ENCODE assay signal across 11 cellular contexts in genomic region chr5:148640471-148640870, GRCh38. TPM values are rescaled to one million over a fixed set of nuclear protein-coding genes. Genes with fewer than 3 reads are reported as not detected.
"Had no signal": no experiment of that assay in that cellular context is flagged by ENCODE, and none has a peak within 500 bp of the region (broad histone marks: within the 10 kb centered on the region; RNA-seq: fewer than 3 reads in every experiment).

No MANE protein-coding gene starts in this region.

- H3K4me3 Mint-ChIP-seq: H9, HFFc6 had no signal

- H3K27ac Mint-ChIP-seq: H9, HFFc6 had no signal

- H3K27ac ChIP-seq: GM23248 had no signal

- H2AFZ ChIP-seq: GM23248 had no signal

- DNase-seq: GM23248, GOT3, H7, H9, HCEC 1CT, HFFc6 had no signal

- ATAC-seq: HCT116 had no signal

- H3K9me3 ChIP-seq: HAP-1 had no signal

- H3K4me1 ChIP-seq: HAP-1 had no signal

- H3K9me3 Mint-ChIP-seq: H9, HFFc6 had no signal

- H3K36me3 ChIP-seq: HAP-1 had no signal

- H3K9ac ChIP-seq: GM23248 had no signal

- H3K4me3 ChIP-seq: GM23248, HAP-1 had no signal

- FAIRE-seq: H1, H54 had no signal

RNA-seq across cellular contexts. Expression of gene HTR4, which starts 13.9 kb away (rescaled TPM):
- total RNA-seq: GM23248, H1, H4, H7, H9, HFFc6 had no signal
- polyA plus RNA-seq: GM23248, H1 had no signal
